1 cellular context compared by ENCODE assay signal in the genomic region with DNA sequence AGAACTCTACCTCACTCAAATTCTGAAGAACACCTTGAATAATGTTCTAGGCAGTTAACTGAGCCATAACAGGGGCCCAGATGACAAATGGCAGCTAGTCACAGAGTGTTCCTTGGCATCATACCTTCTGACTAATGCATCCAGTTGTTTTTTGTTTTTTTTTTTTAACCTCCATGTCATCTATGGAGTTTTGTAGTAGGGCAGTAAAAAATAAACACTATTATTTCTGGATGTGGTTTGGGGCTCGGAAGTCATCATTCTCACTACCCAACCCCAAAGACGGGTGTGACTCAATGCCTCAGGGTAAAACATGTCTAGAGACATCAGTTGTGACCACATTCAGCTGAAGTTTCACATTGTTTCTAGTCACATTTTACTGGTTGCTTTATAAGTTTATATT.
TF ChIP-seq lines count a peak whose summit lies in the region.

No MANE protein-coding gene starts in this region.

TF ChIP-seq in GM23338, 12 proteins besides CTCF, POLR2A, EP300 and RAD21 (continued from another document):
- TF ChIP-seq, protein P1, sequence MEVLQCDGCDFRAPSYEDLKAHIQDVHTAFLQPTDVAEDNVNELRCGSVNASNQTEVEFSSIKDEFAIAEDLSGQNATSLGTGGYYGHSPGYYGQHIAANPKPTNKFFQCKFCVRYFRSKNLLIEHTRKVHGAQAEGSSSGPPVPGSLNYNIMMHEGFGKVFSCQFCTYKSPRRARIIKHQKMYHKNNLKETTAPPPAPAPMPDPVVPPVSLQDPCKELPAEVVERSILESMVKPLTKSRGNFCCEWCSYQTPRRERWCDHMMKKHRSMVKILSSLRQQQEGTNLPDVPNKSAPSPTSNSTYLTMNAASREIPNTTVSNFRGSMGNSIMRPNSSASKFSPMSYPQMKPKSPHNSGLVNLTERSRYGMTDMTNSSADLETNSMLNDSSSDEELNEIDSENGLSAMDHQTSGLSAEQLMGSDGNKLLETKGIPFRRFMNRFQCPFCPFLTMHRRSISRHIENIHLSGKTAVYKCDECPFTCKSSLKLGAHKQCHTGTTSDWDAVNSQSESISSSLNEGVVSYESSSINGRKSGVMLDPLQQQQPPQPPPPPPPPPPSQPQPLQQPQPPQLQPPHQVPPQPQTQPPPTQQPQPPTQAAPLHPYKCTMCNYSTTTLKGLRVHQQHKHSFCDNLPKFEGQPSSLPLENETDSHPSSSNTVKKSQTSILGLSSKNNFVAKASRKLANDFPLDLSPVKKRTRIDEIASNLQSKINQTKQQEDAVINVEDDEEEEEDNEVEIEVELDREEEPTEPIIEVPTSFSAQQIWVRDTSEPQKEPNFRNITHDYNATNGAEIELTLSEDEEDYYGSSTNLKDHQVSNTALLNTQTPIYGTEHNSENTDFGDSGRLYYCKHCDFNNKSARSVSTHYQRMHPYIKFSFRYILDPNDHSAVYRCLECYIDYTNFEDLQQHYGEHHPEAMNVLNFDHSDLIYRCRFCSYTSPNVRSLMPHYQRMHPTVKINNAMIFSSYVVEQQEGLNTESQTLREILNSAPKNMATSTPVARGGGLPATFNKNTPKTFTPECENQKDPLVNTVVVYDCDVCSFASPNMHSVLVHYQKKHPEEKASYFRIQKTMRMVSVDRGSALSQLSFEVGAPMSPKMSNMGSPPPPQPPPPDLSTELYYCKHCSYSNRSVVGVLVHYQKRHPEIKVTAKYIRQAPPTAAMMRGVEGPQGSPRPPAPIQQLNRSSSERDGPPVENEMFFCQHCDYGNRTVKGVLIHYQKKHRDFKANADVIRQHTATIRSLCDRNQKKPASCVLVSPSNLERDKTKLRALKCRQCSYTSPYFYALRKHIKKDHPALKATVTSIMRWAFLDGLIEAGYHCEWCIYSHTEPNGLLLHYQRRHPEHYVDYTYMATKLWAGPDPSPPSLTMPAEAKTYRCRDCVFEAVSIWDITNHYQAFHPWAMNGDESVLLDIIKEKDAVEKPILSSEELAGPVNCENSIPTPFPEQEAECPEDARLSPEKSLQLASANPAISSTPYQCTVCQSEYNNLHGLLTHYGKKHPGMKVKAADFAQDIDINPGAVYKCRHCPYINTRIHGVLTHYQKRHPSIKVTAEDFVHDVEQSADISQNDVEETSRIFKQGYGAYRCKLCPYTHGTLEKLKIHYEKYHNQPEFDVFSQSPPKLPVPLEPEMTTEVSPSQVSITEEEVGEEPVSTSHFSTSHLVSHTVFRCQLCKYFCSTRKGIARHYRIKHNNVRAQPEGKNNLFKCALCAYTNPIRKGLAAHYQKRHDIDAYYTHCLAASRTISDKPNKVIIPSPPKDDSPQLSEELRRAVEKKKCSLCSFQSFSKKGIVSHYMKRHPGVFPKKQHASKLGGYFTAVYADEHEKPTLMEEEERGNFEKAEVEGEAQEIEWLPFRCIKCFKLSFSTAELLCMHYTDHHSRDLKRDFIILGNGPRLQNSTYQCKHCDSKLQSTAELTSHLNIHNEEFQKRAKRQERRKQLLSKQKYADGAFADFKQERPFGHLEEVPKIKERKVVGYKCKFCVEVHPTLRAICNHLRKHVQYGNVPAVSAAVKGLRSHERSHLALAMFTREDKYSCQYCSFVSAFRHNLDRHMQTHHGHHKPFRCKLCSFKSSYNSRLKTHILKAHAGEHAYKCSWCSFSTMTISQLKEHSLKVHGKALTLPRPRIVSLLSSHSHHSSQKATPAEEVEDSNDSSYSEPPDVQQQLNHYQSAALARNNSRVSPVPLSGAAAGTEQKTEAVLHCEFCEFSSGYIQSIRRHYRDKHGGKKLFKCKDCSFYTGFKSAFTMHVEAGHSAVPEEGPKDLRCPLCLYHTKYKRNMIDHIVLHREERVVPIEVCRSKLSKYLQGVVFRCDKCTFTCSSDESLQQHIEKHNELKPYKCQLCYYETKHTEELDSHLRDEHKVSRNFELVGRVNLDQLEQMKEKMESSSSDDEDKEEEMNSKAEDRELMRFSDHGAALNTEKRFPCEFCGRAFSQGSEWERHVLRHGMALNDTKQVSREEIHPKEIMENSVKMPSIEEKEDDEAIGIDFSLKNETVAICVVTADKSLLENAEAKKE (CRISPR knock-in tag; IDR thresholded peaks at IDR 0.05): no peak
- TF ChIP-seq, protein P2, sequence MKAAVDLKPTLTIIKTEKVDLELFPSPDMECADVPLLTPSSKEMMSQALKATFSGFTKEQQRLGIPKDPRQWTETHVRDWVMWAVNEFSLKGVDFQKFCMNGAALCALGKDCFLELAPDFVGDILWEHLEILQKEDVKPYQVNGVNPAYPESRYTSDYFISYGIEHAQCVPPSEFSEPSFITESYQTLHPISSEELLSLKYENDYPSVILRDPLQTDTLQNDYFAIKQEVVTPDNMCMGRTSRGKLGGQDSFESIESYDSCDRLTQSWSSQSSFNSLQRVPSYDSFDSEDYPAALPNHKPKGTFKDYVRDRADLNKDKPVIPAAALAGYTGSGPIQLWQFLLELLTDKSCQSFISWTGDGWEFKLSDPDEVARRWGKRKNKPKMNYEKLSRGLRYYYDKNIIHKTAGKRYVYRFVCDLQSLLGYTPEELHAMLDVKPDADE (IDR thresholded peaks at IDR 0.05): no peak
- no peak for TF ChIP-seq ZNF114 (CRISPR knock-in tag; IDR thresholded peaks at IDR 0.05)
- no peak for TF ChIP-seq CREB1 (CRISPR knock-in tag; IDR thresholded peaks at IDR 0.05; ENCODE audit: low read depth)
- TF ChIP-seq, protein P3, sequence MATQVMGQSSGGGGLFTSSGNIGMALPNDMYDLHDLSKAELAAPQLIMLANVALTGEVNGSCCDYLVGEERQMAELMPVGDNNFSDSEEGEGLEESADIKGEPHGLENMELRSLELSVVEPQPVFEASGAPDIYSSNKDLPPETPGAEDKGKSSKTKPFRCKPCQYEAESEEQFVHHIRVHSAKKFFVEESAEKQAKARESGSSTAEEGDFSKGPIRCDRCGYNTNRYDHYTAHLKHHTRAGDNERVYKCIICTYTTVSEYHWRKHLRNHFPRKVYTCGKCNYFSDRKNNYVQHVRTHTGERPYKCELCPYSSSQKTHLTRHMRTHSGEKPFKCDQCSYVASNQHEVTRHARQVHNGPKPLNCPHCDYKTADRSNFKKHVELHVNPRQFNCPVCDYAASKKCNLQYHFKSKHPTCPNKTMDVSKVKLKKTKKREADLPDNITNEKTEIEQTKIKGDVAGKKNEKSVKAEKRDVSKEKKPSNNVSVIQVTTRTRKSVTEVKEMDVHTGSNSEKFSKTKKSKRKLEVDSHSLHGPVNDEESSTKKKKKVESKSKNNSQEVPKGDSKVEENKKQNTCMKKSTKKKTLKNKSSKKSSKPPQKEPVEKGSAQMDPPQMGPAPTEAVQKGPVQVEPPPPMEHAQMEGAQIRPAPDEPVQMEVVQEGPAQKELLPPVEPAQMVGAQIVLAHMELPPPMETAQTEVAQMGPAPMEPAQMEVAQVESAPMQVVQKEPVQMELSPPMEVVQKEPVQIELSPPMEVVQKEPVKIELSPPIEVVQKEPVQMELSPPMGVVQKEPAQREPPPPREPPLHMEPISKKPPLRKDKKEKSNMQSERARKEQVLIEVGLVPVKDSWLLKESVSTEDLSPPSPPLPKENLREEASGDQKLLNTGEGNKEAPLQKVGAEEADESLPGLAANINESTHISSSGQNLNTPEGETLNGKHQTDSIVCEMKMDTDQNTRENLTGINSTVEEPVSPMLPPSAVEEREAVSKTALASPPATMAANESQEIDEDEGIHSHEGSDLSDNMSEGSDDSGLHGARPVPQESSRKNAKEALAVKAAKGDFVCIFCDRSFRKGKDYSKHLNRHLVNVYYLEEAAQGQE (IDR thresholded peaks at IDR 0.05; ENCODE audit: unreplicated experiment): no peak
- TF ChIP-seq NANOG (IDR thresholded peaks at IDR 0.05; ENCODE audit: borderline replicate concordance): no peak
- no peak for TF ChIP-seq JUNB (IDR thresholded peaks at IDR 0.05; ENCODE audit: unreplicated experiment)
- TF ChIP-seq POLR2AphosphoS5 (IDR thresholded peaks at IDR 0.05; ENCODE audit: low read depth): no peak
- no peak for TF ChIP-seq ZNF331 (CRISPR knock-in tag; IDR thresholded peaks at IDR 0.05; ENCODE audit: low read depth)
- no peak for TF ChIP-seq EZH2phosphoT487 (IDR thresholded peaks at IDR 0.05; ENCODE audit: unreplicated experiment)
